21 cellular contexts compared by ENCODE assay signal in the genomic region with DNA sequence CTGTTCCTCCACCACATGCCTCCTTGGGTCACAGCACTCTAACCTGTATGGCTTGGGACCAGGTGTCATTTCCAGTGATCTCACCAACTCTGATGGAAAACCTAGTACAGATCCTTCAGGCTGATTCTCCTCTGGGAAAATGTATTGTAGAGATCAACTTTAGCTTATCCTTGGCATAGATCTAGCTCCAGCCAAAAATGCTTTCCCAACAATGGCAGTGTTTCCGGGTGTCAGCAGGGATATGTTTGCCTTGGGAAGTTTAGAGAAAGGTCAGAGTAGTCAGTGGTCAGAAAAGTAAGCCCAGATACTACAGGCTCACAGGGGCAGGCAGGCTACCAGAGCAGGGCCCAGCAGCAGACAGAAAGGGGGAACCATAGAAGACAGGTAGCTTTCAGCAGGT.
"Had no signal": no experiment of that assay in that cellular context is flagged by ENCODE, and none has a peak within 500 bp of the region (broad histone marks: within the 10 kb centered on the region; RNA-seq: fewer than 3 reads in every experiment).

No MANE protein-coding gene starts in this region.

- H3K4me1 Mint-ChIP-seq: activated B cell treated with CpG ODN at 0.5 μM for 24 hours; activated CD4-positive, alpha-beta memory T cell treated with anti-CD3 and anti-CD28 coated beads, Interleukin-2, amount 10 ng/mL, durations not matched to agents 7 days and 5 days; central memory CD8-positive, alpha-beta T cell; memory B cell; stimulated activated memory B cell treated with anti-CD40 and anti-IgM and Interleukin-4, amounts not matched to agents 10 μg/mL and 1 μg/mL and 100 μg/mL, for 72 hours had no signal

- H3K27ac Mint-ChIP-seq: activated B cell treated with CpG ODN at 0.5 μM for 24 hours; activated CD4-positive, alpha-beta memory T cell treated with anti-CD3 and anti-CD28 coated beads, Interleukin-2, amount 10 ng/mL, durations not matched to agents 7 days and 5 days; activated naive CD4-positive, alpha-beta T cell treated with anti-CD3 and anti-CD28 coated beads, Interleukin-2, amount 10 ng/mL, durations not matched to agents 7 days and 5 days; activated naive CD8-positive, alpha-beta T cell treated with anti-CD3 and anti-CD28 coated beads, Interleukin-2, amount 50 U/mL, for 24 hours; activated T-cell treated with anti-CD3 and anti-CD28 coated beads, Interleukin-2, amount 50 U/mL, for 24 hours; memory B cell; naive thymus-derived CD4-positive, alpha-beta T cell; stimulated activated memory B cell treated with anti-CD40 and anti-IgM and Interleukin-4, amounts not matched to agents 10 μg/mL and 1 μg/mL and 100 μg/mL, for 72 hours had no signal

- H3K27me3 ChIP-seq: brain microvascular endothelial cell, colonic mucosa, pancreas, thyroid gland, uterus had no signal

- H3K4me3 ChIP-seq: colonic mucosa, mucosa of descending colon, pancreas, spleen, thyroid gland, uterus had no signal

- H3K4me3 Mint-ChIP-seq: activated B cell treated with CpG ODN at 0.5 μM for 24 hours; activated CD4-positive, alpha-beta memory T cell treated with anti-CD3 and anti-CD28 coated beads, Interleukin-2, amount 10 ng/mL, durations not matched to agents 7 days and 5 days; activated naive CD4-positive, alpha-beta T cell treated with anti-CD3 and anti-CD28 coated beads, Interleukin-2, amount 10 ng/mL, durations not matched to agents 7 days and 5 days; activated naive CD8-positive, alpha-beta T cell treated with anti-CD3 and anti-CD28 coated beads, Interleukin-2, amount 50 U/mL, for 24 hours; activated T-cell treated with anti-CD3 and anti-CD28 coated beads, Interleukin-2, amount 50 U/mL, for 24 hours; central memory CD8-positive, alpha-beta T cell; memory B cell; naive thymus-derived CD4-positive, alpha-beta T cell; stimulated activated memory B cell treated with anti-CD40 and anti-IgM and Interleukin-4, amounts not matched to agents 10 μg/mL and 1 μg/mL and 100 μg/mL, for 72 hours had no signal

- DNase-seq: activated B cell treated with CpG ODN at 0.5 μM for 24 hours; activated CD4-positive, alpha-beta memory T cell treated with anti-CD3 and anti-CD28 coated beads, Interleukin-2, amount 10 ng/mL, durations not matched to agents 7 days and 5 days; activated CD4-positive, alpha-beta T cell treated with anti-CD3 and anti-CD28 coated beads for 4 hours; activated naive CD4-positive, alpha-beta T cell treated with anti-CD3 and anti-CD28 coated beads, Interleukin-2, amount 10 ng/mL, durations not matched to agents 7 days and 5 days; activated naive CD8-positive, alpha-beta T cell treated with anti-CD3 and anti-CD28 coated beads, Interleukin-2, amount 50 U/mL, for 24 hours; activated T-cell treated with anti-CD3 and anti-CD28 coated beads, Interleukin-2, amount 50 U/mL, for 24 hours; anterior cingulate cortex; brain microvascular endothelial cell; colonic mucosa; mucosa of descending colon; naive thymus-derived CD4-positive, alpha-beta T cell; pancreas; spleen; stimulated activated CD4-positive, alpha-beta T cell treated with anti-CD3 and anti-CD28 coated beads, Interleukin-4, amount 100 ng/mL, for 4 hours; T-helper 2 cell; uterus had no signal

- H3K27ac ChIP-seq: brain microvascular endothelial cell, colonic mucosa, neutrophil, pancreas, spleen, thyroid gland, uterus had no signal

- H3K9me3 ChIP-seq: colonic mucosa, mucosa of descending colon, neutrophil, pancreas, thyroid gland, uterus had no signal

- H3K9me3 Mint-ChIP-seq: activated CD4-positive, alpha-beta memory T cell treated with anti-CD3 and anti-CD28 coated beads, Interleukin-2, amount 10 ng/mL, durations not matched to agents 7 days and 5 days; activated naive CD4-positive, alpha-beta T cell treated with anti-CD3 and anti-CD28 coated beads, Interleukin-2, amount 10 ng/mL, durations not matched to agents 7 days and 5 days; activated naive CD8-positive, alpha-beta T cell treated with anti-CD3 and anti-CD28 coated beads, Interleukin-2, amount 50 U/mL, for 24 hours; central memory CD8-positive, alpha-beta T cell had no signal

- H3K36me3 Mint-ChIP-seq: activated naive CD4-positive, alpha-beta T cell treated with anti-CD3 and anti-CD28 coated beads, Interleukin-2, amount 10 ng/mL, durations not matched to agents 7 days and 5 days; stimulated activated memory B cell treated with anti-CD40 and anti-IgM and Interleukin-4, amounts not matched to agents 10 μg/mL and 1 μg/mL and 100 μg/mL, for 72 hours had no signal

- H3K4me1 ChIP-seq: colonic mucosa, pancreas, uterus had no signal

- H3K36me3 ChIP-seq: brain microvascular endothelial cell, colonic mucosa, neutrophil, pancreas, spleen, thyroid gland, uterus had no signal

- H3K27me3 Mint-ChIP-seq: activated naive CD8-positive, alpha-beta T cell treated with anti-CD3 and anti-CD28 coated beads, Interleukin-2, amount 50 U/mL, for 24 hours; activated T-cell treated with anti-CD3 and anti-CD28 coated beads, Interleukin-2, amount 50 U/mL, for 24 hours had no signal
